21 cellular contexts compared by ENCODE assay signal in genomic region chr3:28677581-28677980, GRCh38.
"Had no signal": no experiment of that assay in that cellular context is flagged by ENCODE, and none has a peak within 500 bp of the region (broad histone marks: within the 10 kb centered on the region; RNA-seq: fewer than 3 reads in every experiment).

No MANE protein-coding gene starts in this region.

- DNase-seq: activated CD4-positive, alpha-beta T cell treated with anti-CD3 and anti-CD28 coated beads for 1 hour; activated T-cell treated with anti-CD3 and anti-CD28 coated beads, Interleukin-2, amount 50 U/mL, for 24 hours; brain microvascular endothelial cell; effector memory CD4-positive, alpha-beta T cell; immature natural killer cell; kidney glomerular epithelial cell; left ventricle myocardium superior; mesenchymal stem cell; right lobe of liver; small intestine; stimulated activated CD4-positive, alpha-beta T cell treated with anti-CD3 and anti-CD28 coated beads, Interleukin-15, amount 100 ng/mL, for 24 hours; stimulated activated CD8-positive, alpha-beta memory T cell treated with anti-CD3 and anti-CD28 coated beads, Interleukin-4, amount 100 ng/mL, for 48 hours; stimulated activated naive B cell treated with anti-CD40 and anti-IgM and Interleukin-4, amounts not matched to agents 10 μg/mL and 1 μg/mL and 100 μg/mL, for 72 hours; T-helper 1 cell; T-helper 9 cell had no signal

- H3K27ac ChIP-seq: ascending aorta, brain microvascular endothelial cell, esophagus muscularis mucosa, pancreas, right lobe of liver, thoracic aorta had no signal

- H3K4me1 ChIP-seq: esophagus muscularis mucosa, right lobe of liver had no signal

- H3K4me3 ChIP-seq: esophagus muscularis mucosa, pancreas, right lobe of liver, thoracic aorta had no signal

- ATAC-seq: activated naive CD4-positive, alpha-beta T cell treated with anti-CD3 and anti-CD28 coated beads, Interleukin-2, amount 50 U/mL, for 72 hours; activated T-helper 17 cell treated with anti-CD3 and anti-CD28 coated beads, Interleukin-2, amount 50 U/mL, for 72 hours; left ventricle myocardium superior; pancreas; right lobe of liver; stimulated activated naive B cell treated with anti-CD40 and anti-IgM and Interleukin-4, amounts not matched to agents 10 μg/mL and 1 μg/mL and 100 μg/mL, for 72 hours had no signal

- H3K36me3 ChIP-seq: ascending aorta, brain microvascular endothelial cell, esophagus muscularis mucosa, pancreas, right lobe of liver, thoracic aorta had no signal

- H3K27me3 ChIP-seq: ascending aorta, brain microvascular endothelial cell, esophagus muscularis mucosa, pancreas, right lobe of liver had no signal

- H3K9me3 ChIP-seq: ascending aorta, esophagus muscularis mucosa, pancreas, right lobe of liver, thoracic aorta had no signal
